ENCODE assay signal across 1 cellular context in the genomic region with DNA sequence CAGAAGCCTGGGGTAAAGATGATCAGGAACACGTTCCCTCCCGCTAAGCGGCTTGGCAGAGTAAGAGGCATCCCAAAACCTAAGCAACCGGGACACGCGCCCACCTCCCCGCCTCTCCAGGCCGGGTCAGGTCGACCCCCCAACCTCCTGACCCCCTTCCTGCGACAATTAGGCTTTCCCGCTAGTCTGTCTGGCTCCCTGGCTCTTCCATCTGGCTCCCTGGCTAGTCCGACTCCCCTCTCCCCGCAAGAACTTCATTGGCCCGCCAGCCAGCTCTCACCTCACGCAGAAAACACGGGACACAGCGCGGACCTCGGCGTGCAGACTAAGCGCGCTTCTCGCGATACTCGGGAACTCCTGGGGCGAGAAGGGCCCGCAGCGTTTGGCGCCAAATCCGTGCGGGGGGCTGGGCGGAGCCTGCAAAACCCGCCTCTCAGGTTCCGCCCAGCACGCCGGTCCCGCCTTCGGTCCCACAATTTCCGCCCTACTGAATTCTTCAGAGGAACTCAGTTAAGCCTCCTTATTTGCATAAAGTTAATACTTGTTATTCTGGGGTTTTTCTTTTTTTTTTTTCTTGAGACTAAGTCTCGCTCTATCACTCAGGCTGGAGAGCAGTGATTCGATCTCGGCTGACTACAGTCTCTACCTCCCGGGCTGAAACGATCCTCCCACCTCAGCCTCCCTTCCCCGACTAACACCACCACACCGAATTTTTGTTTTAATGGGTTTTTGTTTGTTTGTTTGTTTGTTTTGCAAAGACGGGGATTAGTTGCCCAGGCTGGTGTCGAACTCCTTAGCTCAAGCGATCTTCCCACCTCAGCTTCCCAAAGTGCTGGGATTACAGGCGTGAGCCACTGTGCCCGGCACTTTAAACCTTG.
A peak's percentile ranks its signal among the peaks of the same experiment; 100 is the strongest.
TF ChIP-seq lines count a peak whose summit lies in the region.

A gene with protein sequence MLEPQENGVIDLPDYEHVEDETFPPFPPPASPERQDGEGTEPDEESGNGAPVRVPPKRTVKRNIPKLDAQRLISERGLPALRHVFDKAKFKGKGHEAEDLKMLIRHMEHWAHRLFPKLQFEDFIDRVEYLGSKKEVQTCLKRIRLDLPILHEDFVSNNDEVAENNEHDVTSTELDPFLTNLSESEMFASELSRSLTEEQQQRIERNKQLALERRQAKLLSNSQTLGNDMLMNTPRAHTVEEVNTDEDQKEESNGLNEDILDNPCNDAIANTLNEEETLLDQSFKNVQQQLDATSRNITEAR (minus strand): TSS at position 327 of the 878 bp plus-strand sequence. CDS start 3,738 bp downstream, outside the sequence.

TF ChIP-seq in GM23338, 12 proteins besides CTCF, POLR2A, EP300 and RAD21 (continued from another document):
- TF ChIP-seq, protein P1, sequence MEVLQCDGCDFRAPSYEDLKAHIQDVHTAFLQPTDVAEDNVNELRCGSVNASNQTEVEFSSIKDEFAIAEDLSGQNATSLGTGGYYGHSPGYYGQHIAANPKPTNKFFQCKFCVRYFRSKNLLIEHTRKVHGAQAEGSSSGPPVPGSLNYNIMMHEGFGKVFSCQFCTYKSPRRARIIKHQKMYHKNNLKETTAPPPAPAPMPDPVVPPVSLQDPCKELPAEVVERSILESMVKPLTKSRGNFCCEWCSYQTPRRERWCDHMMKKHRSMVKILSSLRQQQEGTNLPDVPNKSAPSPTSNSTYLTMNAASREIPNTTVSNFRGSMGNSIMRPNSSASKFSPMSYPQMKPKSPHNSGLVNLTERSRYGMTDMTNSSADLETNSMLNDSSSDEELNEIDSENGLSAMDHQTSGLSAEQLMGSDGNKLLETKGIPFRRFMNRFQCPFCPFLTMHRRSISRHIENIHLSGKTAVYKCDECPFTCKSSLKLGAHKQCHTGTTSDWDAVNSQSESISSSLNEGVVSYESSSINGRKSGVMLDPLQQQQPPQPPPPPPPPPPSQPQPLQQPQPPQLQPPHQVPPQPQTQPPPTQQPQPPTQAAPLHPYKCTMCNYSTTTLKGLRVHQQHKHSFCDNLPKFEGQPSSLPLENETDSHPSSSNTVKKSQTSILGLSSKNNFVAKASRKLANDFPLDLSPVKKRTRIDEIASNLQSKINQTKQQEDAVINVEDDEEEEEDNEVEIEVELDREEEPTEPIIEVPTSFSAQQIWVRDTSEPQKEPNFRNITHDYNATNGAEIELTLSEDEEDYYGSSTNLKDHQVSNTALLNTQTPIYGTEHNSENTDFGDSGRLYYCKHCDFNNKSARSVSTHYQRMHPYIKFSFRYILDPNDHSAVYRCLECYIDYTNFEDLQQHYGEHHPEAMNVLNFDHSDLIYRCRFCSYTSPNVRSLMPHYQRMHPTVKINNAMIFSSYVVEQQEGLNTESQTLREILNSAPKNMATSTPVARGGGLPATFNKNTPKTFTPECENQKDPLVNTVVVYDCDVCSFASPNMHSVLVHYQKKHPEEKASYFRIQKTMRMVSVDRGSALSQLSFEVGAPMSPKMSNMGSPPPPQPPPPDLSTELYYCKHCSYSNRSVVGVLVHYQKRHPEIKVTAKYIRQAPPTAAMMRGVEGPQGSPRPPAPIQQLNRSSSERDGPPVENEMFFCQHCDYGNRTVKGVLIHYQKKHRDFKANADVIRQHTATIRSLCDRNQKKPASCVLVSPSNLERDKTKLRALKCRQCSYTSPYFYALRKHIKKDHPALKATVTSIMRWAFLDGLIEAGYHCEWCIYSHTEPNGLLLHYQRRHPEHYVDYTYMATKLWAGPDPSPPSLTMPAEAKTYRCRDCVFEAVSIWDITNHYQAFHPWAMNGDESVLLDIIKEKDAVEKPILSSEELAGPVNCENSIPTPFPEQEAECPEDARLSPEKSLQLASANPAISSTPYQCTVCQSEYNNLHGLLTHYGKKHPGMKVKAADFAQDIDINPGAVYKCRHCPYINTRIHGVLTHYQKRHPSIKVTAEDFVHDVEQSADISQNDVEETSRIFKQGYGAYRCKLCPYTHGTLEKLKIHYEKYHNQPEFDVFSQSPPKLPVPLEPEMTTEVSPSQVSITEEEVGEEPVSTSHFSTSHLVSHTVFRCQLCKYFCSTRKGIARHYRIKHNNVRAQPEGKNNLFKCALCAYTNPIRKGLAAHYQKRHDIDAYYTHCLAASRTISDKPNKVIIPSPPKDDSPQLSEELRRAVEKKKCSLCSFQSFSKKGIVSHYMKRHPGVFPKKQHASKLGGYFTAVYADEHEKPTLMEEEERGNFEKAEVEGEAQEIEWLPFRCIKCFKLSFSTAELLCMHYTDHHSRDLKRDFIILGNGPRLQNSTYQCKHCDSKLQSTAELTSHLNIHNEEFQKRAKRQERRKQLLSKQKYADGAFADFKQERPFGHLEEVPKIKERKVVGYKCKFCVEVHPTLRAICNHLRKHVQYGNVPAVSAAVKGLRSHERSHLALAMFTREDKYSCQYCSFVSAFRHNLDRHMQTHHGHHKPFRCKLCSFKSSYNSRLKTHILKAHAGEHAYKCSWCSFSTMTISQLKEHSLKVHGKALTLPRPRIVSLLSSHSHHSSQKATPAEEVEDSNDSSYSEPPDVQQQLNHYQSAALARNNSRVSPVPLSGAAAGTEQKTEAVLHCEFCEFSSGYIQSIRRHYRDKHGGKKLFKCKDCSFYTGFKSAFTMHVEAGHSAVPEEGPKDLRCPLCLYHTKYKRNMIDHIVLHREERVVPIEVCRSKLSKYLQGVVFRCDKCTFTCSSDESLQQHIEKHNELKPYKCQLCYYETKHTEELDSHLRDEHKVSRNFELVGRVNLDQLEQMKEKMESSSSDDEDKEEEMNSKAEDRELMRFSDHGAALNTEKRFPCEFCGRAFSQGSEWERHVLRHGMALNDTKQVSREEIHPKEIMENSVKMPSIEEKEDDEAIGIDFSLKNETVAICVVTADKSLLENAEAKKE (CRISPR knock-in tag; IDR thresholded peaks at IDR 0.05): no peak
- TF ChIP-seq EZH2phosphoT487 (IDR thresholded peaks at IDR 0.05; ENCODE audit: unreplicated experiment) (no peak), EZH2 (IDR thresholded peaks at IDR 0.05; ENCODE audit: low read depth, unreplicated experiment) (no peak), ZNF331 (CRISPR knock-in tag; IDR thresholded peaks at IDR 0.05; ENCODE audit: low read depth) (no peak), CREB1 (CRISPR knock-in tag; IDR thresholded peaks at IDR 0.05; ENCODE audit: low read depth) (peak; percentile 55), NANOG (IDR thresholded peaks at IDR 0.05; ENCODE audit: borderline replicate concordance) (no peak), STAT1 (IDR thresholded peaks at IDR 0.05; ENCODE audit: unreplicated experiment) (no peak), JUNB (IDR thresholded peaks at IDR 0.05; ENCODE audit: unreplicated experiment) (no peak)
- TF ChIP-seq, protein P2, sequence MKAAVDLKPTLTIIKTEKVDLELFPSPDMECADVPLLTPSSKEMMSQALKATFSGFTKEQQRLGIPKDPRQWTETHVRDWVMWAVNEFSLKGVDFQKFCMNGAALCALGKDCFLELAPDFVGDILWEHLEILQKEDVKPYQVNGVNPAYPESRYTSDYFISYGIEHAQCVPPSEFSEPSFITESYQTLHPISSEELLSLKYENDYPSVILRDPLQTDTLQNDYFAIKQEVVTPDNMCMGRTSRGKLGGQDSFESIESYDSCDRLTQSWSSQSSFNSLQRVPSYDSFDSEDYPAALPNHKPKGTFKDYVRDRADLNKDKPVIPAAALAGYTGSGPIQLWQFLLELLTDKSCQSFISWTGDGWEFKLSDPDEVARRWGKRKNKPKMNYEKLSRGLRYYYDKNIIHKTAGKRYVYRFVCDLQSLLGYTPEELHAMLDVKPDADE (IDR thresholded peaks at IDR 0.05): peak; percentile 39; the same call in 1 of the 2 replicates
- TF ChIP-seq, protein P3, sequence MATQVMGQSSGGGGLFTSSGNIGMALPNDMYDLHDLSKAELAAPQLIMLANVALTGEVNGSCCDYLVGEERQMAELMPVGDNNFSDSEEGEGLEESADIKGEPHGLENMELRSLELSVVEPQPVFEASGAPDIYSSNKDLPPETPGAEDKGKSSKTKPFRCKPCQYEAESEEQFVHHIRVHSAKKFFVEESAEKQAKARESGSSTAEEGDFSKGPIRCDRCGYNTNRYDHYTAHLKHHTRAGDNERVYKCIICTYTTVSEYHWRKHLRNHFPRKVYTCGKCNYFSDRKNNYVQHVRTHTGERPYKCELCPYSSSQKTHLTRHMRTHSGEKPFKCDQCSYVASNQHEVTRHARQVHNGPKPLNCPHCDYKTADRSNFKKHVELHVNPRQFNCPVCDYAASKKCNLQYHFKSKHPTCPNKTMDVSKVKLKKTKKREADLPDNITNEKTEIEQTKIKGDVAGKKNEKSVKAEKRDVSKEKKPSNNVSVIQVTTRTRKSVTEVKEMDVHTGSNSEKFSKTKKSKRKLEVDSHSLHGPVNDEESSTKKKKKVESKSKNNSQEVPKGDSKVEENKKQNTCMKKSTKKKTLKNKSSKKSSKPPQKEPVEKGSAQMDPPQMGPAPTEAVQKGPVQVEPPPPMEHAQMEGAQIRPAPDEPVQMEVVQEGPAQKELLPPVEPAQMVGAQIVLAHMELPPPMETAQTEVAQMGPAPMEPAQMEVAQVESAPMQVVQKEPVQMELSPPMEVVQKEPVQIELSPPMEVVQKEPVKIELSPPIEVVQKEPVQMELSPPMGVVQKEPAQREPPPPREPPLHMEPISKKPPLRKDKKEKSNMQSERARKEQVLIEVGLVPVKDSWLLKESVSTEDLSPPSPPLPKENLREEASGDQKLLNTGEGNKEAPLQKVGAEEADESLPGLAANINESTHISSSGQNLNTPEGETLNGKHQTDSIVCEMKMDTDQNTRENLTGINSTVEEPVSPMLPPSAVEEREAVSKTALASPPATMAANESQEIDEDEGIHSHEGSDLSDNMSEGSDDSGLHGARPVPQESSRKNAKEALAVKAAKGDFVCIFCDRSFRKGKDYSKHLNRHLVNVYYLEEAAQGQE (IDR thresholded peaks at IDR 0.05; ENCODE audit: unreplicated experiment): no peak
